In genomic region chr1:11985851-11986250, GRCh38 we compare ENCODE assay signal across 12 cellular contexts. TPM values are rescaled to one million over a fixed set of nuclear protein-coding genes. Genes with fewer than 3 reads are reported as not detected.
DNase-seq lines count a peak whose midpoint lies in the region; ATAC-seq, FAIRE-seq and TF ChIP-seq lines count a peak whose summit lies in the region.
"Had no signal": no experiment of that assay in that cellular context is flagged by ENCODE, and none has a peak within 500 bp of the region (broad histone marks: within the 10 kb centered on the region; RNA-seq: fewer than 3 reads in every experiment).

No MANE protein-coding gene starts in this region.

- peaks cover 58 to 79% of the 10 kb centered on the region in 2 donors for H3K36me3 Mint-ChIP-seq in CD14-positive monocyte
- peaks cover 51% of the 10 kb centered on the region for H3K36me3 Mint-ChIP-seq in nephron progenitor cell (ENCODE audit: low read depth)

- H4K91ac ChIP-seq in IMR-90 (ENCODE audit: insufficient read depth, low read depth, low read length): no peak overlapping the region

- in situ Hi-C loops in IMR-90 (cut with MboI; ENCODE audit: low sequenced_read_pairs): no loop called here
- in situ Hi-C loops in brain microvascular endothelial cell (cut with HindIII; ENCODE audit: low pct_ligation_motif_present, low sequenced_read_pairs): no loop called here

- H3K9me3 Mint-ChIP-seq in CD14-positive monocyte: peaks cover 0 to 1% (median 0%) of the 10 kb centered on the region in 7 donors
- H3K9me3 Mint-ChIP-seq in nephron progenitor cell: no peaks in the 10 kb centered on the region

- no peak overlapping the region for H2AFZ ChIP-seq in IMR-90 (replicated peaks; ENCODE audit: low read length, poor library complexity)

- peaks cover 50% of the 10 kb centered on the region for H3K4me1 Mint-ChIP-seq in CD14-positive monocyte
- H3K4me1 Mint-ChIP-seq in nephron progenitor cell: peaks cover 24% of the 10 kb centered on the region

- no peak overlapping the region for H3K4ac ChIP-seq in IMR-90 (ENCODE audit: low read depth, low read length)

- peaks cover 57 to 64% of the 10 kb centered on the region in 2 experiments for H3K79me1 ChIP-seq in IMR-90 (ENCODE audit: low read depth in 1 of 2, low read length in 2 of 2)

- H3K4me1 ChIP-seq in IMR-90 (ENCODE audit: control insufficient read depth, insufficient read depth, low read length): 0 out of 2 replicates have a peak, but pooled peaks cover 2% of the 10 kb centered on the region

- dilution Hi-C loops in IMR-90 (cut with HindIII; ENCODE audit: low sequenced_read_pairs, unreplicated experiment): no loop called here

- DNase-seq in CD14-positive monocyte (ENCODE audit: low spot score): peak; percentile 61
- peak; percentile 28 for DNase-seq in IMR-90
- peak; percentile 89 for DNase-seq in brain microvascular endothelial cell
- no peak for DNase-seq in nephron progenitor cell
- DNase-seq in NCI-H1436 treated with DMSO at 0.1 percent for 48 hours (lab: John Stamatoyannopoulos, UW): no peak
- DNase-seq in GM12892 (ENCODE audit: insufficient read length): no peak
- DNase-seq in NCI-H2196 (lab: John Stamatoyannopoulos, UW; ENCODE audit: unreplicated experiment): no peak
- no peak for DNase-seq in C1 segment of cervical spinal cord (lab: John Stamatoyannopoulos, UW)
- DNase-seq: Caco-2; effector CD8-positive, alpha-beta T cell; hippocampal formation had no signal

- H2BK5ac ChIP-seq in IMR-90 (ENCODE audit: low read depth, low read length, poor library complexity, severe bottlenecking): no peak overlapping the region

- ATAC-seq in IMR-90 (ENCODE audit: low read depth): no peak

- no peak overlapping the region for H2BK20ac ChIP-seq in IMR-90 (ENCODE audit: low read depth, low read length)

- H3K36me3 ChIP-seq in IMR-90 (ENCODE audit: control insufficient read depth, insufficient read depth, low read length) (peaks cover 49% of the 10 kb centered on the region), brain microvascular endothelial cell (replicated peaks) (peaks cover 38% of the 10 kb centered on the region)

- no TSS peak for BruUV-seq in IMR-90 (replicated peaks; lab: Mats Ljungman, UMichigan)

- TF ChIP-seq POLR2A in IMR-90 (IDR thresholded peaks at IDR 0.05; ENCODE audit: low read depth, low read length): no peak
- TF ChIP-seq POLR2A in GM12892 (IDR thresholded peaks at IDR 0.05; ENCODE audit: low read depth, low read length): no peak

- no CpG with 5 or more reads among the region's 7 CpGs for WGBS in IMR-90 (ENCODE audit: extremely low coverage in 2 of 2, insufficient read length in 1 of 2), 2 experiments

- no peak overlapping the region for H4K5ac ChIP-seq in IMR-90 (ENCODE audit: low read depth, low read length)

- H2AK5ac ChIP-seq in IMR-90 (ENCODE audit: low read depth, low read length): no peak overlapping the region

- H2AK9ac ChIP-seq in IMR-90 (replicated peaks; ENCODE audit: low read depth, low read length, poor library complexity): no peak overlapping the region

- H4K8ac ChIP-seq in IMR-90 (ENCODE audit: low read depth in 2 of 2, low read length in 2 of 2): no peak overlapping the region

- H2BK120ac ChIP-seq in IMR-90 (ENCODE audit: low read depth, low read length): no peak overlapping the region

- H3K4me2 ChIP-seq in IMR-90 (ENCODE audit: low read depth, low read length): no peak overlapping the region

- H3K4me3 Mint-ChIP-seq in CD14-positive monocyte (peak overlapping the region; percentile 59 to 82), nephron progenitor cell (no peak overlapping the region)

- H3K56ac ChIP-seq in IMR-90 (ENCODE audit: extremely low read depth, insufficient read depth, low read length): no peak overlapping the region

- peaks cover 5% of the 10 kb centered on the region; the same call in 1 of the 2 replicates for H3K9me1 ChIP-seq in IMR-90 (ENCODE audit: insufficient read depth, low read length)

- peaks cover 0 to 2% (median 0%) of the 10 kb centered on the region in 3 donors for H3K27me3 Mint-ChIP-seq in CD14-positive monocyte (ENCODE audit: low read depth in 3 of 3)
- H3K27me3 Mint-ChIP-seq in nephron progenitor cell (ENCODE audit: low read depth, poor library complexity): peaks cover 2% of the 10 kb centered on the region

- no peak overlapping the region for H3K23ac ChIP-seq in IMR-90 (ENCODE audit: low read depth, low read length)

- CTCF ChIA-PET in IMR-90 (lab: Yijun Ruan, JAX): no interaction called here

- H3K4me3 ChIP-seq in IMR-90 (ENCODE audit: insufficient read depth, low read depth, low read length) (no peak overlapping the region), brain microvascular endothelial cell (ENCODE audit: low read depth, low read length) (no peak overlapping the region)

- H3K9me3 ChIP-seq in IMR-90 (ENCODE audit: control insufficient read depth, insufficient read depth, low read length): no peaks in the 10 kb centered on the region
- H3K9me3 ChIP-seq: Caco-2 had no signal

- POLR2A ChIA-PET in IMR-90 (lab: Charles Lee; ENCODE audit: unreplicated experiment): no interaction called here

- no peak for FAIRE-seq in GM12892 (lab: Jason Lieb, UNC)
- FAIRE-seq: H1 had no signal

- H3K9ac ChIP-seq in IMR-90 (ENCODE audit: low read depth, low read length): no peak overlapping the region

- no peak overlapping the region for H2BK15ac ChIP-seq in IMR-90 (ENCODE audit: low read depth, low read length)

- intact Hi-C loops in CD14-positive monocyte (cut with micrococcal nuclease) (loop anchor here in 1 of 2 donors (10.0 kb wide), 1 partner anchor 181 kb away; the partner anchor contains the start of genes CLCN6 and MTHFR), IMR-90 (cut with micrococcal nuclease) (no loop called here)

- TF ChIP-seq RAD21 in IMR-90 (IDR thresholded peaks at IDR 0.05; ENCODE audit: low read length): no peak

- H3K14ac ChIP-seq in IMR-90 (replicated peaks; ENCODE audit: low read depth, low read length): no peak overlapping the region

- peaks cover 23% of the 10 kb centered on the region for H4K20me1 ChIP-seq in IMR-90 (ENCODE audit: insufficient read depth, low read length)

- H3K27ac ChIP-seq in IMR-90 (ENCODE audit: insufficient read depth, low read length) (no peak overlapping the region), brain microvascular endothelial cell (peak overlapping the region; percentile 81)

- H3K27ac Mint-ChIP-seq in CD14-positive monocyte (peak overlapping the region; percentile 94 to 99 (median 97)), nephron progenitor cell (peak overlapping the region; percentile 27)

- no peaks in the 10 kb centered on the region for H3K27me3 ChIP-seq in IMR-90 (ENCODE audit: control insufficient read depth, insufficient read depth, low read length)
- H3K27me3 ChIP-seq in brain microvascular endothelial cell (replicated peaks): no peaks in the 10 kb centered on the region

- H3K18ac ChIP-seq in IMR-90 (ENCODE audit: low read depth, low read length): no peak overlapping the region

- TF ChIP-seq CTCF in CD14-positive monocyte (IDR thresholded peaks at IDR 0.05): no peak
- TF ChIP-seq CTCF in IMR-90 (conservative IDR thresholded peaks at IDR 0.05; ENCODE audit: low read depth, low read length): no peak
- TF ChIP-seq CTCF in brain microvascular endothelial cell (IDR thresholded peaks at IDR 0.05; ENCODE audit: low read depth, low read length, missing control alignments): no peak
- TF ChIP-seq CTCF in nephron progenitor cell (IDR thresholded peaks at IDR 0.05): no peak

TF ChIP-seq in IMR-90, 13 proteins besides CTCF, POLR2A, EP300 and RAD21:
- TF ChIP-seq MXI1 (IDR thresholded peaks at IDR 0.05; ENCODE audit: borderline replicate concordance, low read depth, low read length) (no peak), CEBPB (IDR thresholded peaks at IDR 0.05; ENCODE audit: low read depth, low read length) (peak; percentile 37; the same call in 1 of the 2 replicates)

RNA-seq across cellular contexts. Expression of gene MFN2, which starts 5.6 kb away (rescaled TPM):
- polyA plus RNA-seq in CD14-positive monocyte (10 to 100 TPM; 26.3 to 30.3 TPM), IMR-90 (2012; rRNA removed) (51.6 and 52.8 TPM in 2 replicates)
- total RNA-seq in IMR-90 (2012; rRNA removed): 76.4 and 84.2 TPM in 2 replicates
- polyA plus RNA-seq in IMR-90 (2012; cell fraction: cytosol; rRNA removed): 33.4 and 38.2 TPM in 2 replicates
- polyA plus RNA-seq in IMR-90 (2012; cell fraction: nucleus; rRNA removed; ENCODE audit: low replicate concordance): 60.3 and 63.8 TPM in 2 replicates
- 23.2 TPM for polyA plus RNA-seq in GM12892 (2012; ENCODE audit: missing spikeins)

RNA-seq across cellular contexts. Expression of gene MIIP, which starts 33.4 kb away (rescaled TPM):
- polyA plus RNA-seq in CD14-positive monocyte: 10 to 100 TPM; 45.9 to 56.4 TPM
- 12.2 and 14.2 TPM in 2 replicates for total RNA-seq in IMR-90 (2012; rRNA removed)
- polyA plus RNA-seq in IMR-90 (2012; rRNA removed): 23.7 and 28.7 TPM in 2 replicates
- 12.9 and 18.5 TPM in 2 replicates for polyA plus RNA-seq in IMR-90 (2012; cell fraction: cytosol; rRNA removed)
- polyA plus RNA-seq in IMR-90 (2012; cell fraction: nucleus; rRNA removed; ENCODE audit: low replicate concordance): 74.8 and 224 TPM in 2 replicates
- 24.8 TPM for polyA plus RNA-seq in GM12892 (2012; ENCODE audit: missing spikeins)

RNA-seq across cellular contexts. Expression of gene PLOD1, which starts 51.3 kb away (rescaled TPM):
- polyA plus RNA-seq in CD14-positive monocyte: 10 to 100 TPM; 44.5 to 53.1 TPM
- total RNA-seq in IMR-90 (2012; rRNA removed): 236 and 283 TPM in 2 replicates
- polyA plus RNA-seq in IMR-90 (2012; rRNA removed): 609 and 635 TPM in 2 replicates
- 441 and 849 TPM in 2 replicates for polyA plus RNA-seq in IMR-90 (2012; cell fraction: cytosol; rRNA removed)
- polyA plus RNA-seq in IMR-90 (2012; cell fraction: nucleus; rRNA removed; ENCODE audit: low replicate concordance): 284 and 520 TPM in 2 replicates
- polyA plus RNA-seq in GM12892 (2012; ENCODE audit: missing spikeins): 30.5 TPM

RNA-seq across cellular contexts. Expression of gene KIAA2013, which starts 59.6 kb away (rescaled TPM):
- 10 to 100 TPM; 31.7 to 74.0 TPM for polyA plus RNA-seq in CD14-positive monocyte
- total RNA-seq in IMR-90 (2012; rRNA removed): 39.4 and 42.5 TPM in 2 replicates
- 88.1 and 100 TPM in 2 replicates for polyA plus RNA-seq in IMR-90 (2012; rRNA removed)
- 62.7 and 128 TPM in 2 replicates for polyA plus RNA-seq in IMR-90 (2012; cell fraction: cytosol; rRNA removed)
- polyA plus RNA-seq in IMR-90 (2012; cell fraction: nucleus; rRNA removed; ENCODE audit: low replicate concordance): 28.7 and 70.2 TPM in 2 replicates
- 16.6 TPM for polyA plus RNA-seq in GM12892 (2012; ENCODE audit: missing spikeins)

Comparison
In these comparisons a context has a peak if more than half of its experiments do, and no peak if none do; other contexts are left out.
1. DNase-seq: peak in CD14-positive monocyte (single experiment), IMR-90 (single experiment) and brain microvascular endothelial cell (single experiment); none in nephron progenitor cell (single experiment), NCI-H1436 treated with DMSO at 0.1 percent for 48 hours (single experiment), GM12892 (single experiment), NCI-H2196 (single experiment) and C1 segment of cervical spinal cord (0 of 14).
2. RNA of gene PLOD1, which starts 51.3 kb away (polyA plus RNA-seq): 284 to 849 TPM in IMR-90; 44.5 to 53.1 TPM in CD14-positive monocyte; every median in the first group is over 4 times any median in the second.